ENCODE assay signal across 12 cellular contexts in genomic region chr14:95227279-95227860, GRCh38.
DNase-seq lines count a peak whose midpoint lies in the region; ATAC-seq, FAIRE-seq and TF ChIP-seq lines count a peak whose summit lies in the region.
"Had no signal": no experiment of that assay in that cellular context is flagged by ENCODE, and none has a peak within 500 bp of the region (broad histone marks: within the 10 kb centered on the region; RNA-seq: fewer than 3 reads in every experiment).

No MANE protein-coding gene starts in this region.

- intact Hi-C loops in right lobe of liver (cut with DNase I) = loop anchor here in 1 of 2 donors (10.0 kb wide), 1 partner anchor 77 kb away; no protein-coding TSS in a partner anchor

- H3K27me3 ChIP-seq in right lobe of liver = no peaks in the 10 kb centered on the region
- H3K27me3 ChIP-seq: ovary, suprapubic skin had no signal

- peaks cover 2% of the 10 kb centered on the region for H3K27me3 Mint-ChIP-seq in endothelial cell (ENCODE audit: unreplicated experiment)

- FAIRE-seq in D721Med (lab: Jason Lieb, UNC) = no peak

- H3K9me3 Mint-ChIP-seq in endothelial cell (ENCODE audit: unreplicated experiment) = no peaks in the 10 kb centered on the region

- H3K27ac ChIP-seq in right lobe of liver = peak overlapping the region; percentile 38 to 93 (median 81)
- H3K27ac ChIP-seq: ovary, suprapubic skin had no signal

- peak; percentile 56; the same call in 1 of the 2 replicates for TF ChIP-seq EP300 in Ishikawa (IDR thresholded peaks at IDR 0.05; ENCODE audit: borderline replicate concordance)

- TF ChIP-seq CTCF in AG04449 (IDR thresholded peaks at IDR 0.05; ENCODE audit: insufficient read depth, low read length, missing control alignments) (no peak), astrocyte of the cerebellum (IDR thresholded peaks at IDR 0.05; ENCODE audit: low read depth, low read length, missing control alignments) (no peak), right lobe of liver (IDR thresholded peaks at IDR 0.05) (no peak), D721Med (IDR thresholded peaks at IDR 0.05; ENCODE audit: insufficient read depth, missing control alignments) (no peak), endothelial cell (IDR thresholded peaks at IDR 0.05; ENCODE audit: unreplicated experiment) (no peak)

- H3K9me3 ChIP-seq in right lobe of liver = no peaks in the 10 kb centered on the region
- H3K9me3 ChIP-seq: ovary, suprapubic skin had no signal

- peaks cover 0 to 49% (median 16%) of the 10 kb centered on the region in 4 donors for H3K4me1 ChIP-seq in right lobe of liver

- peak; percentile 29 for DNase-seq in AG04449 (ENCODE audit: low read depth, low spot score)
- peak; percentile 56 for DNase-seq in astrocyte of the cerebellum (ENCODE audit: low read depth)
- DNase-seq in right lobe of liver = no peak
- DNase-seq in D721Med (ENCODE audit: insufficient read length, low spot score) = no peak
- DNase-seq in endothelial cell (ENCODE audit: low spot score) = no peak
- DNase-seq in G401 (ENCODE audit: low spot score) = no peak
- DNase-seq: activated T-cell treated with anti-CD3 and anti-CD28 coated beads, Interleukin-2, amount 50 U/mL, for 1 hour; NCI-H187 treated with DMSO at 0.1 percent for 48 hours had no signal

- H3K4me3 Mint-ChIP-seq in endothelial cell (ENCODE audit: unreplicated experiment) = no peak overlapping the region

- in situ Hi-C loops in astrocyte of the cerebellum (cut with HindIII; ENCODE audit: low sequenced_read_pairs) (loop anchor here (5.0 kb wide), 1 partner anchor 45 kb away; no protein-coding TSS in a partner anchor), G401 (cut with HindIII; ENCODE audit: low sequenced_read_pairs) (no loop called here)

- no peaks in the 10 kb centered on the region for H3K36me3 Mint-ChIP-seq in endothelial cell (ENCODE audit: low read depth, unreplicated experiment)

- 0 out of 2 replicates have a peak, but pooled peaks have one; percentile 0 for TF ChIP-seq RAD21 in Ishikawa (IDR thresholded peaks at IDR 0.05; ENCODE audit: low read depth)

- CTCF ChIA-PET in AG04449 (lab: Yijun Ruan, JAX) = no interaction called here

- POLR2A ChIA-PET in AG04449 (lab: Yijun Ruan, JAX) = no interaction called here

- H3K36me3 ChIP-seq in right lobe of liver = no peaks in the 10 kb centered on the region
- H3K36me3 ChIP-seq: ovary, suprapubic skin had no signal

- no peak for TF ChIP-seq POLR2A in right lobe of liver (IDR thresholded peaks at IDR 0.05)

- H3K27ac Mint-ChIP-seq in endothelial cell (ENCODE audit: unreplicated experiment) = no peak overlapping the region

- no peaks in the 10 kb centered on the region for H3K4me1 Mint-ChIP-seq in endothelial cell (ENCODE audit: unreplicated experiment)

- ATAC-seq in right lobe of liver = no peak
- ATAC-seq in HG03469 (IDR thresholded peaks at IDR 0.05; ENCODE audit: unreplicated experiment) = no peak

- no peak overlapping the region for H3K4me3 ChIP-seq in AG04449 (ENCODE audit: low read depth, low read length)
- H3K4me3 ChIP-seq in astrocyte of the cerebellum (ENCODE audit: low read depth, low read length) = peak overlapping the region; percentile 1
- H3K4me3 ChIP-seq in right lobe of liver = no peak overlapping the region
- H3K4me3 ChIP-seq: ovary, suprapubic skin had no signal

- 69% methylated on average over 18 of the region's 19 CpGs for WGBS in right lobe of liver (ENCODE audit: insufficient coverage, low coverage, low lambda C conversion rate, missing lambda C conversion rate)

TF ChIP-seq in Ishikawa, 13 proteins besides CTCF, POLR2A, EP300 and RAD21:
- no peak for TF ChIP-seq CREB1 (IDR thresholded peaks at IDR 0.05; ENCODE audit: low read depth)
- TF ChIP-seq TEAD4 (IDR thresholded peaks at IDR 0.05) = 0 out of 2 replicates have a peak, but pooled peaks have one; percentile 7
- peak; percentile 89 for TF ChIP-seq NFIC (IDR thresholded peaks at IDR 0.05)

Comparison
In these comparisons a context has a peak if more than half of its experiments do, and no peak if none do; other contexts are left out.
1. DNase-seq: peak in AG04449 (single experiment) and astrocyte of the cerebellum (single experiment); none in right lobe of liver (0 of 3), D721Med (single experiment), endothelial cell (single experiment) and G401 (single experiment).